9 cellular contexts compared by ENCODE assay signal in the genomic region with DNA sequence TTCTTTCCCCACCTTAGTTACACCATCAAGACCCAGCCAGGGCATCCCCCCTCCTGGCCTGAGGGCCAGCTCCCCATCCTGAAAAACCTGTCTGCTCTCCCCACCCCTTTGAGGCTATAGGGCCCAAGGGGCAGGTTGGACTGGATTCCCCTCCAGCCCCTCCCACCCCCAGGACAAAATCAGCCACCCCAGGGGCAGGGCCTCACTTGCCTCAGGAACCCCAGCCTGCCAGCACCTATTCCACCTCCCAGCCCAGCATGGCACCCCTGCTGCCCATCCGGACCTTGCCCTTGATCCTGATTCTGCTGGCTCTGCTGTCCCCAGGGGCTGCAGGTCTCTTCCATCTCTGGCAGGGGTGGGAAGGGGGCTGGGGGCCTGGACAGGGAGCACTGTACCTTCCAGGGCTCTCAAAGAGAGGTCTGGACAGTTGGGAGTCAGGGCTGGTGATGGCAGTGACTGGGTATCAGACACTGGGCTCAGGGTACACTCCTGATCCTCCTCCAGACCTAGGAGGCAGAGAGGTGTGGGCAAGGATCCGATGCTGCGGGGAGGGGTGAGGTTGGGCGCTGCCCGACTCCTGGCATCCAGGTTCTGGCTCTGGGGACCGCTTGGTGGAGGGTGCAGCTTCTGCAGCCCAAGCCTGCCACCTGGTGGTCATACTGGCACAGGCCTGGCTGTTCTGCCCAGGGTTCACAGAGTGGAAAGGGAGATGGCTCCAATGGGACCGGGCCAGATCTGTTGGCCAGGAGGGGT. TPM values are rescaled to one million over a fixed set of nuclear protein-coding genes. Genes with fewer than 3 reads are reported as not detected.
DNase-seq lines count a peak whose midpoint lies in the region; ATAC-seq and TF ChIP-seq lines count a peak whose summit lies in the region.
"Had no signal": no experiment of that assay in that cellular context is flagged by ENCODE, and none has a peak within 500 bp of the region (broad histone marks: within the 10 kb centered on the region; RNA-seq: fewer than 3 reads in every experiment).

Gene UPK2, plus strand, starts transcription at position 205 of the 753 bp plus-strand sequence. Its CDS starts 53 bp downstream, at position 258.

- ATAC-seq in GM21737 (IDR thresholded peaks at IDR 0.05; ENCODE audit: unreplicated experiment) (peak; percentile 69), heart left ventricle (peak; percentile 93 to 98 (median 96)), GM19467 (IDR thresholded peaks at IDR 0.05; ENCODE audit: unreplicated experiment) (no peak)

- intact Hi-C loops in heart left ventricle (cut with DNase I), result loop anchor here (1.0 to 10.0 kb wide), 8 partner anchors 47 to 269 kb away; no protein-coding TSS in a partner anchor

- H3K27me3 ChIP-seq in heart left ventricle, result peaks cover 0 to 9% (median 0%) of the 10 kb centered on the region in 9 donors

- TF ChIP-seq CTCF in heart left ventricle (IDR thresholded peaks at IDR 0.05), result peak; percentile 92 to 95 (median 93)

- DNase-seq in COLO829 (ENCODE audit: low spot score) (peak; percentile 89), NCI-H1092 treated with DMSO at 0.1 percent for 48 hours (lab: John Stamatoyannopoulos, UW) (peak; percentile 62), T follicular helper cell (ENCODE audit: low read depth) (peak; percentile 84), heart left ventricle (peak; percentile 84 to 94 (median 88)), putamen (ENCODE audit: low spot score) (peak; percentile 75)
- DNase-seq in activated naive CD8-positive, alpha-beta T cell treated with anti-CD3 and anti-CD28 coated beads, Interleukin-2, amount 50 U/mL, for 16 hours (ENCODE audit: low read depth, low spot score), result peak; percentile 75

- no peak within 1 kb of the TSS for H3K27ac ChIP-seq in heart left ventricle
- H3K27ac ChIP-seq: SK-N-MC had no signal

- whole genome bisulfite sequencing in heart left ventricle, 4 donors, result 0 to 5% (median 4%) methylated on average over 1 to 7 of the region's 7 CpGs; no CpG with 5 or more reads in 1 of the 4 donors

- H3K4me3 ChIP-seq in heart left ventricle, result no peak within 1 kb of the TSS
- H3K4me3 ChIP-seq: SK-N-MC had no signal

- no peaks in the 10 kb centered on the region for H3K36me3 ChIP-seq in heart left ventricle

- TF ChIP-seq POLR2A in heart left ventricle (IDR thresholded peaks at IDR 0.05), result no peak

- no peaks in the 10 kb centered on the region for H3K9me3 ChIP-seq in heart left ventricle

- H3K4me1 ChIP-seq in heart left ventricle, result peaks cover 0 to 7% (median 0%) of the 10 kb centered on the region in 12 donors

RNA-seq across cellular contexts. Expression of gene UPK2, which starts in this region (rescaled TPM):
- total RNA-seq in heart left ventricle, result not detected
- not detected for polyA plus RNA-seq in heart left ventricle

Comparison
In these comparisons a context has a peak if more than half of its experiments do, and no peak if none do; other contexts are left out.
1. Peak in DNase-seq and ATAC-seq in heart left ventricle; RNA of the gene not detected or under 1 TPM.